In the genomic region with DNA sequence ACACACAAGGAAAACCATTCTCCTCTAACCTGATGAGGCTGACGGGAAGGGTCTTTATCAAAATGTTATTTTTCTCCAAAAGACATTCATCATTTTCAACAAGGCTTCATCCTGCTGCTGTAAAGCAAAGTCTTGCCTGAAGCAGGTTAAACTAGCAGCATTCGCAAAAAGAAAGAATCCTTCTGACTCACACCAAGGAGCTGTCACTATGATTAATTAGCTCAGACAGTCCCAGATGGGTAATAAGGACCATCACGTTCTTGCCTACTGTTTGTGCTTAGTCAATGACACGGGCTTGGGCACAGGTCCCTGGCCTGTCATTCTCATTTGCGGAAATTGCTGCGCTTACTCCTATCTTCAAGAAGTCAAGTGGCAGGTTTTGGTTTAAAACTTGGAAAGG, we compare ENCODE assay signal across 20 cellular contexts.
DNase-seq lines count a peak whose midpoint lies in the region; ATAC-seq, FAIRE-seq and TF ChIP-seq lines count a peak whose summit lies in the region.
"Had no signal": no experiment of that assay in that cellular context is flagged by ENCODE, and none has a peak within 500 bp of the region (broad histone marks: within the 10 kb centered on the region; RNA-seq: fewer than 3 reads in every experiment).

No MANE protein-coding gene starts in this region.

- no peaks in the 10 kb centered on the region for H3K27me3 ChIP-seq in K562 (ENCODE audit: control insufficient read depth in 2 of 2, insufficient read depth in 2 of 2, low read length in 2 of 2)
- H3K27me3 ChIP-seq in mesenchymal stem cell (ENCODE audit: control insufficient read depth in 1 of 2, insufficient read depth in 1 of 2, low read length in 2 of 2), result no peaks in the 10 kb centered on the region
- H3K27me3 ChIP-seq in MM.1S (replicated peaks; ENCODE audit: insufficient read depth, low read length), result no peaks in the 10 kb centered on the region
- H3K27me3 ChIP-seq: BE2C had no signal

- H3K4me1 ChIP-seq in K562 (replicated peaks in 1 of 2; ENCODE audit: control insufficient read depth in 2 of 2, insufficient read depth in 2 of 2, low read length in 2 of 2) (no peaks in the 10 kb centered on the region), mesenchymal stem cell (ENCODE audit: control insufficient read depth, insufficient read depth, low read depth, low read length) (peaks cover 2% of the 10 kb centered on the region), MM.1S (ENCODE audit: low read length) (no peaks in the 10 kb centered on the region)
- H3K4me1 ChIP-seq: BE2C had no signal

- H3K79me2 ChIP-seq in K562 (ENCODE audit: control insufficient read depth, insufficient read depth, low read length) (no peaks in the 10 kb centered on the region), MM.1S (ENCODE audit: low read length) (no peaks in the 10 kb centered on the region)

- no peak overlapping the region for H3K14ac ChIP-seq in mesenchymal stem cell (ENCODE audit: low read length in 2 of 2)

- POLR2A ChIA-PET in K562 (lab: Yijun Ruan, JAX), result interaction anchor here (0.7 kb wide), 1 partner anchor 57 kb away, joined by 3 read pairs; no protein-coding TSS in a partner anchor

- H4K8ac ChIP-seq in mesenchymal stem cell (ENCODE audit: low read length), result no peak overlapping the region

- H3K4me2 ChIP-seq in K562 (ENCODE audit: insufficient read depth, low read length) (no peak overlapping the region), mesenchymal stem cell (ENCODE audit: low read length, poor library complexity, severe bottlenecking) (no peak overlapping the region), MM.1S (ENCODE audit: low read depth, low read length) (no peak overlapping the region)
- H3K4me2 ChIP-seq: KMS-11 had no signal

- no peaks in the 10 kb centered on the region for H3K79me1 ChIP-seq in mesenchymal stem cell (replicated peaks; ENCODE audit: low read length, poor library complexity, severe bottlenecking)

- intact Hi-C loops in K562 (cut with micrococcal nuclease), result no loop called here

- FAIRE-seq in K562 (lab: Jason Lieb, UNC) (no peak), RCC 7860 (lab: Jason Lieb, UNC) (no peak)

- H3K18ac ChIP-seq in mesenchymal stem cell (ENCODE audit: low read depth in 1 of 2, low read length in 2 of 2), result no peak overlapping the region

- no peak overlapping the region for H2AFZ ChIP-seq in K562 (ENCODE audit: low read depth, low read length)
- H2AFZ ChIP-seq in mesenchymal stem cell (ENCODE audit: low read depth, low read length), result no peak overlapping the region
- no peak overlapping the region for H2AFZ ChIP-seq in MM.1S (ENCODE audit: low read length)

- TF ChIP-seq EP300 in K562 (IDR thresholded peaks at IDR 0.05; ENCODE audit: low read length), result no peak

- CTCF ChIA-PET in K562 (lab: Yijun Ruan, JAX; ENCODE audit: low intra/inter-chr PET ratio), result no interaction called here

- no peaks in the 10 kb centered on the region for H3K9me2 ChIP-seq in MM.1S (replicated peaks; ENCODE audit: insufficient read depth, low read length)

- H3K36me3 ChIP-seq in K562 (ENCODE audit: control insufficient read depth, insufficient read depth, low read length) (no peaks in the 10 kb centered on the region), mesenchymal stem cell (ENCODE audit: control insufficient read depth in 1 of 2, insufficient read depth in 2 of 2, low read depth in 1 of 2, low read length in 2 of 2) (no peaks in the 10 kb centered on the region), MM.1S (replicated peaks; ENCODE audit: insufficient read depth, low read length) (no peaks in the 10 kb centered on the region)
- H3K36me3 ChIP-seq: BE2C had no signal

- no peak overlapping the region for H2BK120ac ChIP-seq in mesenchymal stem cell (ENCODE audit: low read depth, low read length)

- TF ChIP-seq CTCF in AG10803 (conservative IDR thresholded peaks at IDR 0.05; ENCODE audit: low read length) (no peak), K562 (IDR thresholded peaks at IDR 0.05 in 2 of 3, conservative IDR thresholded peaks at IDR 0.05 in 1 of 3; ENCODE audit: insufficient read depth in 2 of 3, low read depth in 1 of 3, low read length in 3 of 3) (no peak), MM.1S (IDR thresholded peaks at IDR 0.05; ENCODE audit: low read length) (no peak)

- no peak for TF ChIP-seq POLR2A in K562 (conservative IDR thresholded peaks at IDR 0.05)

- DNase-seq in AG10803 (ENCODE audit: low read depth) (peak; percentile 20), HPDE6-E6E7 (ENCODE audit: extremely low spot score) (peak; percentile 16), K562 (ENCODE audit: extremely low read depth in 1 of 4, low spot score in 3 of 4) (no peak), mesenchymal stem cell (peak; percentile 22), MM.1S (no peak), RCC 7860 (ENCODE audit: low spot score) (no peak), glomerular visceral epithelial cell (ENCODE audit: extremely low spot score) (no peak), T1000 (lab: John Stamatoyannopoulos, UW) (no peak)
- DNase-seq: ACHN; BE2C; CD4-positive, alpha-beta memory T cell; DND-41; GOT3; HFFc6; NCI-H1930; NCI-H524; PC-3 had no signal

- H2BK12ac ChIP-seq in mesenchymal stem cell (ENCODE audit: low read length in 2 of 2), result no peak overlapping the region

- H3K27ac ChIP-seq in K562 (ENCODE audit: extremely low read depth, low read depth, low read length) (no peak overlapping the region), mesenchymal stem cell (ENCODE audit: low read length, poor library complexity, severe bottlenecking) (no peak overlapping the region), MM.1S (ENCODE audit: low read length) (no peak overlapping the region)
- H3K27ac ChIP-seq: KMS-11, SK-N-MC had no signal

- 4% methylated on average over 6 of the region's 6 CpGs for WGBS in K562 (ENCODE audit: insufficient coverage, low coverage, missing lambda C conversion rate)
- 53% methylated on average over 6 of the region's 6 CpGs for WGBS in mesenchymal stem cell

- no peak for TF ChIP-seq RAD21 in K562 (CRISPR knock-in tag; conservative IDR thresholded peaks at IDR 0.05 in 1 of 2, IDR thresholded peaks at IDR 0.05 in 1 of 2)

- H2BK15ac ChIP-seq in mesenchymal stem cell (ENCODE audit: low read depth, poor library complexity, severe bottlenecking), result no peak overlapping the region

- no peaks in the 10 kb centered on the region for H3K9me3 ChIP-seq in K562 (replicated peaks; ENCODE audit: control insufficient read depth, insufficient read depth, low read depth, low read length)
- no peaks in the 10 kb centered on the region for H3K9me3 ChIP-seq in mesenchymal stem cell (ENCODE audit: control insufficient read depth, low read length)
- no peaks in the 10 kb centered on the region for H3K9me3 ChIP-seq in MM.1S (replicated peaks; ENCODE audit: insufficient read depth, low read length)
- H3K9me3 ChIP-seq: BE2C had no signal

- H3K9ac ChIP-seq in K562 (ENCODE audit: insufficient read depth in 1 of 2, low read depth in 2 of 2, low read length in 2 of 2) (no peak overlapping the region), mesenchymal stem cell (ENCODE audit: low read length) (no peak overlapping the region), MM.1S (ENCODE audit: low read length) (no peak overlapping the region)
- H3K9ac ChIP-seq: KMS-11 had no signal

- H3K9me1 ChIP-seq in K562 (ENCODE audit: control insufficient read depth, insufficient read depth, low read length), result no peaks in the 10 kb centered on the region

- H4K91ac ChIP-seq in mesenchymal stem cell (ENCODE audit: low read length), result no peak overlapping the region

- in situ Hi-C loops in K562 (cut with MboI), result no loop called here

- H2AK5ac ChIP-seq in mesenchymal stem cell (ENCODE audit: low read length, severe bottlenecking), result no peak overlapping the region

- no peaks in the 10 kb centered on the region for H3F3A ChIP-seq in MM.1S (ENCODE audit: insufficient read depth, low read length)

- H3K4ac ChIP-seq in mesenchymal stem cell (ENCODE audit: low read depth in 1 of 2, low read length in 2 of 2), result no peak overlapping the region

- H2BK5ac ChIP-seq in mesenchymal stem cell (ENCODE audit: low read depth, low read length, poor library complexity, severe bottlenecking), result no peak overlapping the region

- H4K20me1 ChIP-seq in K562 (replicated peaks; ENCODE audit: control insufficient read depth, insufficient read depth, low read length) (no peaks in the 10 kb centered on the region), MM.1S (ENCODE audit: insufficient read depth, low read length) (no peaks in the 10 kb centered on the region)

- no peak overlapping the region for H3K4me3 ChIP-seq in AG10803 (ENCODE audit: low read length)
- H3K4me3 ChIP-seq in K562, result no peak overlapping the region
- H3K4me3 ChIP-seq in mesenchymal stem cell (ENCODE audit: insufficient read depth in 1 of 2, low read depth in 1 of 2, low read length in 2 of 2), result no peak overlapping the region
- no peak overlapping the region for H3K4me3 ChIP-seq in MM.1S (ENCODE audit: low read length)
- H3K4me3 ChIP-seq: SK-N-MC had no signal

- ATAC-seq in K562, result no peak
- ATAC-seq: PC-3, Right ventricle myocardium inferior had no signal

- BruUV-seq in K562 (replicated peaks; lab: Mats Ljungman, UMichigan), result no TSS peak

- no peak overlapping the region for H3K23ac ChIP-seq in mesenchymal stem cell (ENCODE audit: low read length in 2 of 2)

TF ChIP-seq in K562, 482 proteins besides CTCF, POLR2A, EP300 and RAD21 (continues in another document):
- no peak for TF ChIP-seq HMGN3 (IDR thresholded peaks at IDR 0.05; ENCODE audit: borderline replicate concordance, extremely low read depth, insufficient read length, low read depth, low read length)
- no peak for TF ChIP-seq ZKSCAN1 (IDR thresholded peaks at IDR 0.05; ENCODE audit: low read depth, low read length)
- TF ChIP-seq, protein P1, sequence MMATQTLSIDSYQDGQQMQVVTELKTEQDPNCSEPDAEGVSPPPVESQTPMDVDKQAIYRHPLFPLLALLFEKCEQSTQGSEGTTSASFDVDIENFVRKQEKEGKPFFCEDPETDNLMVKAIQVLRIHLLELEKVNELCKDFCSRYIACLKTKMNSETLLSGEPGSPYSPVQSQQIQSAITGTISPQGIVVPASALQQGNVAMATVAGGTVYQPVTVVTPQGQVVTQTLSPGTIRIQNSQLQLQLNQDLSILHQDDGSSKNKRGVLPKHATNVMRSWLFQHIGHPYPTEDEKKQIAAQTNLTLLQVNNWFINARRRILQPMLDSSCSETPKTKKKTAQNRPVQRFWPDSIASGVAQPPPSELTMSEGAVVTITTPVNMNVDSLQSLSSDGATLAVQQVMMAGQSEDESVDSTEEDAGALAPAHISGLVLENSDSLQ (IDR thresholded peaks at IDR 0.05), result peak; percentile 79
- TF ChIP-seq ESRRA (IDR thresholded peaks at IDR 0.05; ENCODE audit: borderline replicate concordance, low read depth), result no peak

Comparison
In these comparisons a context has a peak if more than half of its experiments do, and no peak if none do; other contexts are left out.
1. DNase-seq: peak in AG10803 (single experiment), HPDE6-E6E7 (single experiment) and mesenchymal stem cell (single experiment); none in K562 (0 of 4), MM.1S (single experiment), RCC 7860 (single experiment), glomerular visceral epithelial cell (single experiment) and T1000 (single experiment).